Comparison of ENCODE assay signal across 8 cellular contexts in the genomic region with DNA sequence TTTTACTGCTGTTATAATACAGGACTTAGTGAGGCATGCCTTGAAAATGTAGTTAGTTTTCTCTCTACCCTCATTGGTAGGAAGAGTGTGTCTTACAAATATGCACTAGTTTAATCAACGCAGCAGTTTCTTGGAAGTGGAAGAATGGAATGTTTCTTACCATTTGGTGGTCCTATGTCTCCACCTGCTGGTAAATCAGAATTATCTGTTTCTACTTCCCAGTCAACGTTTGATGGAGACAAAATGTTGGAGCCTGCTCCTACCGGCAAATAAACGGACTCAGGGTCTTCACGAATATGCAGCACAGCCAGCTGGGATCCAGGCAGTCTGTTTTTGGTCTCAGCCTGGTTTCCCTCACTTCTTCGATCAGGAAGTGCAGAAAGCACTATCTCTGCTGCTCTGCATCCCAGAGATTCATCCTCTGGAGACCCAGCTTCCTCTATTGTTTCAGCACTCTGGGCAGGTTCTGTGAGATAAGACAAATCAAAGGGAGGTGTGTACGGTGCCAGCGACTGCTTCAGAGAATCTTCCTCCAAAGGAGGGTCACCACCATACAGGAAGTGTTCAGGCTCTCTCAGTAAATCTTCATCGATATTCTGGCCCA. TPM values are rescaled to one million over a fixed set of nuclear protein-coding genes. Genes with fewer than 3 reads are reported as not detected.
DNase-seq lines count a peak whose midpoint lies in the region; ATAC-seq, FAIRE-seq and TF ChIP-seq lines count a peak whose summit lies in the region.

No MANE protein-coding gene starts in this region.

- peaks cover 4% of the 10 kb centered on the region for H3K27me3 ChIP-seq in NT2/D1 (ENCODE audit: insufficient read depth, insufficient read length)
- H3K27me3 ChIP-seq in colonic mucosa = no peaks in the 10 kb centered on the region
- H3K27me3 ChIP-seq in HepG2 (ENCODE audit: control insufficient read depth in 1 of 2, insufficient read depth in 2 of 2, low read length in 2 of 2) = peaks cover 0 to 22% of the 10 kb centered on the region in 2 experiments; a peak in 3 of 5 replicates

- H3K9ac ChIP-seq in NT2/D1 (ENCODE audit: insufficient read length, low read depth) (no peak overlapping the region), colonic mucosa (ENCODE audit: low read depth in 2 of 2, low read length in 2 of 2) (no peak overlapping the region), HepG2 (ENCODE audit: insufficient read depth, low read depth, low read length) (no peak overlapping the region)

- POLR2A ChIA-PET in HepG2 (lab: Yijun Ruan, JAX) = no interaction called here

- ATAC-seq in HepG2 = peak; percentile 64

- no peaks in the 10 kb centered on the region for H3K79me2 ChIP-seq in HepG2 (ENCODE audit: insufficient read depth, low read length)

- no peak for FAIRE-seq in HTR-8/SVneo (lab: Jason Lieb, UNC)
- FAIRE-seq in HepG2 (lab: Jason Lieb, UNC) = peak; percentile 84
- no peak for FAIRE-seq in urothelium cell line (lab: Jason Lieb, UNC)

- H3K36me3 ChIP-seq in NT2/D1 (ENCODE audit: insufficient read depth, insufficient read length, low read length) = no peaks in the 10 kb centered on the region
- H3K36me3 ChIP-seq in colonic mucosa = no peaks in the 10 kb centered on the region
- H3K36me3 ChIP-seq in HepG2 (replicated peaks in 1 of 2; ENCODE audit: control insufficient read depth in 1 of 2, insufficient read depth in 2 of 2, low read length in 2 of 2) = no peaks in the 10 kb centered on the region

- peak; percentile 83 for DNase-seq in DMS53 (lab: John Stamatoyannopoulos, UW)
- peak; percentile 60 for DNase-seq in HTR-8/SVneo (ENCODE audit: insufficient read length, low spot score)
- DNase-seq in NT2/D1 (ENCODE audit: low read depth, low spot score) = peak; percentile 87
- DNase-seq in colonic mucosa = no peak
- DNase-seq in HepG2 (ENCODE audit: low spot score) = peak; percentile 58
- DNase-seq in urothelium cell line (ENCODE audit: low spot score) = peak; percentile 64
- DNase-seq in activated effector memory CD4-positive, alpha-beta T cell treated with Interleukin-2 at 50 U/mL for 16 hours = no peak
- DNase-seq in HK-2 (ENCODE audit: unreplicated experiment) = no peak

- no peaks in the 10 kb centered on the region for H3K9me3 ChIP-seq in NT2/D1 (ENCODE audit: insufficient read depth, low read length)
- H3K9me3 ChIP-seq in colonic mucosa = no peaks in the 10 kb centered on the region
- no peaks in the 10 kb centered on the region for H3K9me3 ChIP-seq in HepG2 (ENCODE audit: low read length)

- WGBS in HepG2 (ENCODE audit: low lambda C conversion rate) = 3% methylated on average over 9 of the region's 9 CpGs

- no peak for TF ChIP-seq POLR2A in HepG2 (IDR thresholded peaks at IDR 0.05; ENCODE audit: insufficient read depth in 1 of 2, low read depth in 2 of 2, low read length in 2 of 2)

- H4K20me1 ChIP-seq in HepG2 (ENCODE audit: insufficient read depth, low read length) = no peaks in the 10 kb centered on the region

- TF ChIP-seq EP300 in HepG2 (IDR thresholded peaks at IDR 0.05; ENCODE audit: low read depth in 2 of 2, low read length in 2 of 2) (no peak), HepG2 (CRISPR knock-in tag; IDR thresholded peaks at IDR 0.05; ENCODE audit: borderline replicate concordance) (no peak)

- H3K4me3 ChIP-seq in NT2/D1 (ENCODE audit: insufficient read length, low read depth) (no peak overlapping the region), colonic mucosa (no peak overlapping the region), HepG2 (replicated peaks in 1 of 3; ENCODE audit: insufficient read depth in 1 of 3, low read depth in 2 of 3, low read length in 3 of 3) (no peak overlapping the region)

- TF ChIP-seq CTCF in colonic mucosa (IDR thresholded peaks at IDR 0.05) = peak; percentile 50
- peak; percentile 85 for TF ChIP-seq CTCF in HepG2 (CRISPR knock-in tag; IDR thresholded peaks at IDR 0.05)

- H2AFZ ChIP-seq in HepG2 (ENCODE audit: low read length) = no peak overlapping the region

- intact Hi-C loops in colonic mucosa (cut with DNase I) (loop anchor here (5.0 kb wide), 2 partner anchors 37 to 257 kb away; no protein-coding TSS in a partner anchor), HepG2 (cut with micrococcal nuclease; ENCODE audit: unreplicated experiment) (loop anchor here (1.0 to 5.0 kb wide), 3 partner anchors 38 to 402 kb away; no protein-coding TSS in a partner anchor)

- H3K27ac ChIP-seq in colonic mucosa (no peak overlapping the region), HepG2 (ENCODE audit: extremely low read length, insufficient read depth, low read length) (no peak overlapping the region)

- peak; percentile 60; the same call in 1 of the 2 replicates for TF ChIP-seq RAD21 in HepG2 (CRISPR knock-in tag; IDR thresholded peaks at IDR 0.05)

- no TSS peak for BruUV-seq in HepG2 (replicated peaks; lab: Mats Ljungman, UMichigan)

- in situ Hi-C loops in HepG2 (cut with HindIII; ENCODE audit: extremely low pct_ligation_motif_present, low pct_unique_long_range_greater_than_20kb) = loop anchor here (5.0 kb wide), 1 partner anchor 37 kb away; no protein-coding TSS in a partner anchor

- CTCF ChIA-PET in HepG2 (lab: Yijun Ruan, JAX; ENCODE audit: low intra/inter-chr PET ratio, low total read pairs) = interaction anchor here (0.9 to 2.4 kb wide), 4 partner anchors 37 to 257 kb away, joined by 3 to 25 read pairs (median 10); no protein-coding TSS in a partner anchor

- H3K4me2 ChIP-seq in HepG2 (ENCODE audit: low read depth, low read length) = no peak overlapping the region

- H3K4me1 ChIP-seq in NT2/D1 (ENCODE audit: insufficient read depth, insufficient read length) = no peaks in the 10 kb centered on the region
- H3K4me1 ChIP-seq in colonic mucosa = no peaks in the 10 kb centered on the region
- no peaks in the 10 kb centered on the region for H3K4me1 ChIP-seq in HepG2 (ENCODE audit: insufficient read depth, low read length)

TF ChIP-seq in HepG2, 621 proteins besides CTCF, POLR2A, EP300 and RAD21 (continues in another document):
- TF ChIP-seq HOXA7 (CRISPR knock-in tag; IDR thresholded peaks at IDR 0.05) = no peak
- peak; percentile 81 for TF ChIP-seq SMC3 (IDR thresholded peaks at IDR 0.05; ENCODE audit: low read length)
- TF ChIP-seq TEAD3 (CRISPR knock-in tag; optimal IDR thresholded peaks at IDR 0.05; ENCODE audit: borderline replicate concordance) = peak; percentile 17
- TF ChIP-seq PATZ1 (CRISPR knock-in tag; IDR thresholded peaks at IDR 0.05) = no peak
- TF ChIP-seq ZNF773 (CRISPR knock-in tag; IDR thresholded peaks at IDR 0.05; ENCODE audit: borderline replicate concordance) = no peak
- TF ChIP-seq MTA1 (CRISPR knock-in tag; IDR thresholded peaks at IDR 0.05; ENCODE audit: borderline replicate concordance) = no peak
- no peak for TF ChIP-seq ATF3 (CRISPR knock-in tag; IDR thresholded peaks at IDR 0.05)

RNA-seq across cellular contexts. Expression of gene PCA3, which starts 59.5 kb away (rescaled TPM):
- total RNA-seq in colonic mucosa (not detected), HepG2 (2016; rRNA removed; fragmentation: Illumina TruSeq; extraction: Trizol) (not detected in 2 replicates)
- total RNA-seq in HepG2 (2016; cell fraction: cytosol; rRNA removed; fragmentation: Illumina TruSeq; extraction: Trizol; ENCODE audit: low read depth) = not detected in 2 replicates
- not detected in 2 replicates for total RNA-seq in HepG2 (2016; cell fraction: insoluble cytoplasmic fraction; rRNA removed; fragmentation: Illumina TruSeq; extraction: Trizol)
- total RNA-seq in HepG2 (2016; cell fraction: membrane; rRNA removed; fragmentation: Illumina TruSeq; extraction: Trizol) = not detected in 2 replicates
- not detected in 2 replicates for total RNA-seq in HepG2 (2016; cell fraction: nucleus; rRNA removed; fragmentation: Illumina TruSeq; extraction: Trizol)
- not detected in 2 replicates for polyA plus RNA-seq in HepG2 (2011; rRNA removed)
- not detected in 2 replicates for polyA plus RNA-seq in HepG2 (2011; cell fraction: cytosol; rRNA removed)
- polyA plus RNA-seq in HepG2 (2011; cell fraction: nucleus; rRNA removed) = not detected in 2 replicates
- polyA plus RNA-seq in HepG2 (2012) = not detected in 2 replicates
- polyA plus RNA-seq in HepG2 (2016; cell fraction: cytosol; fragmentation: Illumina TruSeq; extraction: Trizol; ENCODE audit: low read depth) = not detected in 2 replicates
- polyA plus RNA-seq in HepG2 (2016; cell fraction: insoluble cytoplasmic fraction; fragmentation: Illumina TruSeq; extraction: Trizol; ENCODE audit: low read depth) = not detected in 2 replicates
- not detected in 2 replicates for polyA plus RNA-seq in HepG2 (2016; cell fraction: membrane; fragmentation: Illumina TruSeq; extraction: Trizol; ENCODE audit: low read depth)
- polyA plus RNA-seq in HepG2 (2016; cell fraction: nucleus; fragmentation: Illumina TruSeq; extraction: Trizol; ENCODE audit: insufficient read depth, low read depth) = not detected in 2 replicates
- polyA minus RNA-seq in HepG2 (2011; rRNA and poly(A)+ RNA removed; ENCODE audit: low replicate concordance) = not detected in 2 replicates
- polyA minus RNA-seq in HepG2 (2011; cell fraction: cytosol; rRNA and poly(A)+ RNA removed) = not detected in 2 replicates
- not detected in 2 replicates for polyA minus RNA-seq in HepG2 (2011; cell fraction: nucleus; rRNA and poly(A)+ RNA removed)

Comparison
In these comparisons a context has a peak if more than half of its experiments do, and no peak if none do; other contexts are left out.
1. DNase-seq: peak in DMS53 (single experiment), HTR-8/SVneo (single experiment), NT2/D1 (single experiment), HepG2 (single experiment) and urothelium cell line (single experiment); none in colonic mucosa (single experiment), activated effector memory CD4-positive, alpha-beta T cell treated with Interleukin-2 at 50 U/mL for 16 hours (single experiment) and HK-2 (single experiment).